25 cellular contexts compared by ENCODE assay signal in the genomic region with DNA sequence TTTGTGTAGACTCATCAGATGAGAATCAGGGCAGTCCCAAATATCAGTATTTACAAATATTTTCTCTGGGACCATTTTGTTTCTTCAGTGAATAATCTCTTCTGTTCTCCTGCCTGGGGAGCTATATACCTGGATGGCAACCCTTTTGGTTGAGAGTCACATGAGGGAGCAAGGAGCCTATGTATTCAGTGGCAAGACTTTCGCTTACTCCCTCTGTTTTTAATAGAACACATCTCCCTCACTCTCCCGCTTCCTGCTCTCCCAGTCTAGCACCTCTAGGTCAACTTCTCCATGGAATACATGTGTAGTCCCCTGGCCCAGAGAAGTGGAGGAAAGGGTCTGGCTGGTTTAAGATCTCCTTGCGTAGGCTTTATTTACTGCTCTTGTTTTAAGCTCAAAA.
"Had no signal": no experiment of that assay in that cellular context is flagged by ENCODE, and none has a peak within 500 bp of the region (broad histone marks: within the 10 kb centered on the region; RNA-seq: fewer than 3 reads in every experiment).

No MANE protein-coding gene starts in this region.

- H3K4me3 ChIP-seq: colonic mucosa, esophagus muscularis mucosa, left lung, prostate gland, right atrium auricular region, smooth muscle cell, suprapubic skin, transverse colon, vagina had no signal

- H3K9me3 Mint-ChIP-seq: neural crest cell had no signal

- H3K4me1 ChIP-seq: colonic mucosa, esophagus muscularis mucosa, left lung, parathyroid adenoma, prostate gland, right atrium auricular region, suprapubic skin, transverse colon, vagina had no signal

- ATAC-seq: left cardiac atrium; left lung; natural killer cell; sciatic nerve; stimulated activated naive CD8-positive, alpha-beta T cell treated with anti-CD3 and anti-CD28 coated beads, Interleukin-15, amount 100 ng/mL, for 72 hours had no signal

- FAIRE-seq: endothelial cell of umbilical vein, islet of Langerhans had no signal

- H3K4me1 Mint-ChIP-seq: natural killer cell; neural crest cell; stimulated activated naive CD8-positive, alpha-beta T cell treated with anti-CD3 and anti-CD28 coated beads, Interleukin-15, amount 100 ng/mL, for 72 hours had no signal

- H3K27me3 Mint-ChIP-seq: dendritic cell treated with granulocyte-macrophage colony-stimulating factor and Interleukin-4, amounts not matched to agents 40 ng/mL and 50 ng/mL, for 4 days; stimulated activated naive CD8-positive, alpha-beta T cell treated with anti-CD3 and anti-CD28 coated beads, Interleukin-15, amount 100 ng/mL, for 72 hours had no signal

- H2AFZ ChIP-seq: parathyroid adenoma had no signal

- H3K9ac ChIP-seq: parathyroid adenoma had no signal

- H3K4me2 ChIP-seq: smooth muscle cell had no signal

- H3K79me2 ChIP-seq: parathyroid adenoma had no signal

- DNase-seq: colonic mucosa; effector CD8-positive, alpha-beta T cell; foreskin melanocyte; left cardiac atrium; left lung; natural killer cell; stimulated activated CD4-positive, alpha-beta T cell treated with anti-CD3 and anti-CD28 coated beads, Interleukin-12 subunit alpha, Interleukin-12 subunit beta, amount 100 ng/mL, for 4 hours; stimulated activated CD4-positive, alpha-beta T cell treated with anti-CD3 and anti-CD28 coated beads, Interleukin-1b, Interleukin-23, amount 100 ng/mL, for 48 hours; stimulated activated CD4-positive, alpha-beta T cell treated with anti-CD3 and anti-CD28 coated beads, Interleukin-4, amount 100 ng/mL, for 1 hour; stimulated activated CD8-positive, alpha-beta memory T cell treated with anti-CD3 and anti-CD28 coated beads, Interleukin-4, amount 100 ng/mL, for 48 hours; stimulated activated naive CD4-positive, alpha-beta T cell; stimulated activated naive CD8-positive, alpha-beta T cell treated with anti-CD3 and anti-CD28 coated beads, Interleukin-15, amount 100 ng/mL, for 72 hours; transverse colon had no signal

- H3K27ac ChIP-seq: colonic mucosa, esophagus muscularis mucosa, left lung, parathyroid adenoma, prostate gland, right atrium auricular region, suprapubic skin, transverse colon, vagina had no signal

- H3K4me3 Mint-ChIP-seq: dendritic cell treated with granulocyte-macrophage colony-stimulating factor and Interleukin-4, amounts not matched to agents 40 ng/mL and 50 ng/mL, for 4 days; natural killer cell; neural crest cell; stimulated activated naive CD8-positive, alpha-beta T cell treated with anti-CD3 and anti-CD28 coated beads, Interleukin-15, amount 100 ng/mL, for 72 hours had no signal

- H3K36me3 ChIP-seq: colonic mucosa, esophagus muscularis mucosa, left lung, prostate gland, right atrium auricular region, suprapubic skin, transverse colon, vagina had no signal

- H3K27ac Mint-ChIP-seq: dendritic cell treated with granulocyte-macrophage colony-stimulating factor and Interleukin-4, amounts not matched to agents 40 ng/mL and 50 ng/mL, for 4 days; natural killer cell; stimulated activated naive CD8-positive, alpha-beta T cell treated with anti-CD3 and anti-CD28 coated beads, Interleukin-15, amount 100 ng/mL, for 72 hours had no signal

- H3K9me3 ChIP-seq: colonic mucosa, esophagus muscularis mucosa, left lung, prostate gland, right atrium auricular region, suprapubic skin, transverse colon, vagina had no signal

- H3K27me3 ChIP-seq: colonic mucosa, esophagus muscularis mucosa, left lung, right atrium auricular region, suprapubic skin, transverse colon, vagina had no signal
